ENCODE assay signal across 8 cellular contexts in the genomic region with DNA sequence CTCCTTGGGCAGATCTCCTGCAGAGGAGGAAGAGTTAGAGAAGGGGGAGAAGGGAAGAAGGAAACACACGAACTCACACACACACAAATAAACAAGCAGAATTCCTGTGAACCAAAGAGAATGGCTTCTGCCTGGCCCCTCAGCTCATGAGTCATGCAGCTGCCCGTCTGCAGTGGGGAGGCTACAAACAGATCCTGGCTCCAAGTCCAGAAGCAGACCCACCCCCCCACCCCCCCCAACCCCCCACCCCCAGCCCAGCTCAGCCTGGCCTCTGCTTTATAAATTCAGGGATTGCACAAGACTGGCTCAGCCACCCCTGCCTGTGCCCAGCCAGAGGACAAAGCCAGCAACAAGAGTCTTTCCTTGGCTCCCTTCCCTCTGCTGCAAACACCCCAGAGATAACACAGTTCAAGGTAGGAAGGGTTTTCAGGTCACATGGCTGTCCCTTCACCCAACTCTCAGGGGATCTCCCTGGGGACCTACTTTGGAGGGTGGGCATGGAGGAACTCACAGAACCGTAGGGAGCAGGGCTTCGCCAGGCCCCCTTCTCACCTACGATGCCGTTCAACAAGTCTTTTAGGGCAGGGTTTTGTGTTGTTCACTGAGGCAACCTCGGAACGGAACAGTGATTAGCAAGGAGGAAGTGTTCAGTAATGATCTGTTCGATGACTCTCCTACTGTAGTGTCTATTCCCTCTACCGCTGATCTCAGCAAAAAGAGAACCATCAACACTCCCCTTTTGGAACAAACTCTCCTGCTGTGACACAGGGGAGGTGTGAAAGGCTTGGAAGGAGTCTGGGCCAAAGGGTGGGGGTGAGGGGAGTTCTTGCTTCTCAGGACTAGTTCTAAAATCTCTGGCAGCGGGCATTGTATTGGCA. TPM values are rescaled to one million over a fixed set of nuclear protein-coding genes. Genes with fewer than 3 reads are reported as not detected.
DNase-seq lines count a peak whose midpoint lies in the region; ATAC-seq and TF ChIP-seq lines count a peak whose summit lies in the region.

No MANE protein-coding gene starts in this region.

- TF ChIP-seq CTCF in epithelial cell of esophagus (IDR thresholded peaks at IDR 0.05; ENCODE audit: insufficient read depth, low read depth, low read length, missing control alignments) (no peak), neural crest cell (conservative IDR thresholded peaks at IDR 0.05) (no peak)

- no peak overlapping the region for H3K4me3 Mint-ChIP-seq in neural crest cell

- peak overlapping the region; percentile 10 for H3K4me3 ChIP-seq in epithelial cell of esophagus (ENCODE audit: low read length)

- peaks cover 43% of the 10 kb centered on the region for H3K4me1 Mint-ChIP-seq in neural crest cell

- no peaks in the 10 kb centered on the region for H3K27me3 Mint-ChIP-seq in neural crest cell (ENCODE audit: low read depth)

- no peak for TF ChIP-seq POLR2A in GM18505 (IDR thresholded peaks at IDR 0.05; ENCODE audit: borderline replicate concordance, extremely low read depth, insufficient read depth, insufficient read length)

- H3K27ac Mint-ChIP-seq in neural crest cell (ENCODE audit: unreplicated experiment) = peak overlapping the region; percentile 92

- DNase-seq in GM03348 (ENCODE audit: low spot score) = peak; percentile 80
- peak; percentile 24 for DNase-seq in NOMO-1 treated with dmso at 0.1 percent for 144 hours (lab: John Stamatoyannopoulos, UW; ENCODE audit: unreplicated experiment)
- peak; percentile 78 for DNase-seq in epithelial cell of esophagus (ENCODE audit: low read depth)
- no peak for DNase-seq in neural crest cell (ENCODE audit: low read depth, low spot score)
- no peak for DNase-seq in NCI-H524 (lab: John Stamatoyannopoulos, UW)
- no peak for DNase-seq in GF-D8 (lab: John Stamatoyannopoulos, UW)
- DNase-seq in NCI-H2107 (lab: John Stamatoyannopoulos, UW) = no peak

- no peaks in the 10 kb centered on the region for H3K9me3 Mint-ChIP-seq in neural crest cell

- ATAC-seq in GM18505 (IDR thresholded peaks at IDR 0.05; ENCODE audit: unreplicated experiment) = no peak

- peaks cover 14% of the 10 kb centered on the region for H3K36me3 Mint-ChIP-seq in neural crest cell (ENCODE audit: low read depth)

RNA-seq across cellular contexts. Expression of a gene that starts 35.5 kb away (rescaled TPM):
- 711 and 720 TPM in 2 replicates for total RNA-seq in neural crest cell

RNA-seq across cellular contexts. Expression of a gene that starts 35.6 kb away (rescaled TPM):
- total RNA-seq in neural crest cell = 6.5 and 10.2 TPM in 2 replicates

Comparison
In these comparisons a context has a peak if more than half of its experiments do, and no peak if none do; other contexts are left out.
1. DNase-seq: peak in GM03348 (single experiment), NOMO-1 treated with dmso at 0.1 percent for 144 hours (single experiment) and epithelial cell of esophagus (single experiment); none in neural crest cell (single experiment), NCI-H524 (0 of 2), GF-D8 (single experiment) and NCI-H2107 (single experiment).